In genomic region chr9:41073471-41074243, GRCh38 we compare ENCODE assay signal across 9 cellular contexts. TPM values are rescaled to one million over a fixed set of nuclear protein-coding genes. Genes with fewer than 3 reads are reported as not detected.
A peak's percentile ranks its signal among the peaks of the same experiment; 100 is the strongest.
DNase-seq lines count a peak whose midpoint lies in the region; ATAC-seq, FAIRE-seq and TF ChIP-seq lines count a peak whose summit lies in the region.
"Not testable (repeated sequence)": the region's sequence is repeated elsewhere in the genome, so short reads cannot be mapped to it uniquely, and the experiment has no call there.
"Had no signal": no experiment of that assay in that cellular context is flagged by ENCODE, and none has a peak within 500 bp of the region (broad histone marks: within the 10 kb centered on the region; RNA-seq: fewer than 3 reads in every experiment).

No MANE protein-coding gene starts in this region.

- dilution Hi-C loops in keratinocyte (cut with MboI; ENCODE audit: extremely low pct_ligation_motif_present, low sequenced_read_pairs): not testable (repeated sequence)

- not testable (repeated sequence) for H3K36me3 ChIP-seq in BLaER1; GM12878 (ENCODE audit: control insufficient read depth in 2 of 2, insufficient read depth in 2 of 2, low read length in 1 of 2); esophagus muscularis mucosa; keratinocyte (ENCODE audit: control insufficient read depth in 2 of 2, extremely low read depth in 1 of 2, insufficient read depth in 2 of 2, low read length in 2 of 2); osteoblast (ENCODE audit: insufficient read depth, low read length); suprapubic skin

- not testable (repeated sequence) for H3K4me3 ChIP-seq in BLaER1, GM12878
- peak overlapping the region; percentile 61 to 74 (median 66) for H3K4me3 ChIP-seq in esophagus muscularis mucosa
- peak overlapping the region; percentile 49 to 70 (median 57) for H3K4me3 ChIP-seq in keratinocyte (ENCODE audit: control insufficient read depth in 2 of 3, extremely low read depth in 1 of 3, insufficient read depth in 2 of 3, low read depth in 1 of 3, low read length in 3 of 3)
- H3K4me3 ChIP-seq in osteoblast (ENCODE audit: insufficient read depth, low read length): peak overlapping the region; percentile 81
- H3K4me3 ChIP-seq in suprapubic skin: peak overlapping the region; percentile 67

- H3K27me3 Mint-ChIP-seq in HFFc6 (ENCODE audit: insufficient read depth): not testable (repeated sequence)
- H3K27me3 Mint-ChIP-seq in T-helper 2 cell treated with Interferon-gamma antibody and Interleukin-4, amounts not matched to agents 5 μg/mL and 100 μg/mL, for 36 hours (ENCODE audit: low read depth): peaks cover 41% of the 10 kb centered on the region

- not testable (repeated sequence) for TF ChIP-seq RAD21 in GM12878 (IDR thresholded peaks at IDR 0.05; ENCODE audit: insufficient read depth, low read depth, low read length)

- RAD21 ChIA-PET in GM12878 (lab: Charles Lee; ENCODE audit: unreplicated experiment): not testable (repeated sequence)

- H3K9me3 Mint-ChIP-seq in HFFc6; T-helper 2 cell treated with Interferon-gamma antibody and Interleukin-4, amounts not matched to agents 5 μg/mL and 100 μg/mL, for 36 hours: not testable (repeated sequence)

- H3K9me1 ChIP-seq in keratinocyte (ENCODE audit: control insufficient read depth, extremely low read depth, insufficient read depth, low read length): not testable (repeated sequence)

- not testable (repeated sequence) for TF ChIP-seq CTCF in HFFc6 (IDR thresholded peaks at IDR 0.05); GM12878 (IDR thresholded peaks at IDR 0.05 in 2 of 3, conservative IDR thresholded peaks at IDR 0.05 in 1 of 3; ENCODE audit: control insufficient read depth in 2 of 3, extremely low read depth in 1 of 3, insufficient read depth in 1 of 3, low read depth in 3 of 3, low read length in 3 of 3); esophagus muscularis mucosa (IDR thresholded peaks at IDR 0.05); keratinocyte (optimal IDR thresholded peaks at IDR 0.05 in 1 of 3, IDR thresholded peaks at IDR 0.05 in 1 of 3, conservative IDR thresholded peaks at IDR 0.05 in 1 of 3; ENCODE audit: extremely low read depth in 1 of 3, insufficient read depth in 2 of 3, low read length in 3 of 3); osteoblast (IDR thresholded peaks at IDR 0.05; ENCODE audit: extremely low read depth, low read depth, low read length); suprapubic skin (IDR thresholded peaks at IDR 0.05)

- peaks cover 31% of the 10 kb centered on the region for H3K27me3 ChIP-seq in BLaER1
- not testable (repeated sequence) for H3K27me3 ChIP-seq in GM12878 (replicated peaks in 1 of 2; ENCODE audit: control insufficient read depth in 2 of 2, insufficient read depth in 2 of 2, low read length in 1 of 2); keratinocyte (ENCODE audit: control insufficient read depth, extremely low read depth, insufficient read depth, low read length); osteoblast (ENCODE audit: insufficient read depth, low read length)
- H3K27me3 ChIP-seq in esophagus muscularis mucosa: peaks cover 0 to 29% (median 0%) of the 10 kb centered on the region in 4 donors
- peaks cover 15% of the 10 kb centered on the region for H3K27me3 ChIP-seq in suprapubic skin

- H3K4me1 Mint-ChIP-seq in HFFc6 (ENCODE audit: low read depth): peaks cover 37% of the 10 kb centered on the region
- not testable (repeated sequence) for H3K4me1 Mint-ChIP-seq in T-helper 2 cell treated with Interferon-gamma antibody and Interleukin-4, amounts not matched to agents 5 μg/mL and 100 μg/mL, for 36 hours (ENCODE audit: low read depth)

- H3K4me2 ChIP-seq in BLaER1 (peak overlapping the region; percentile 75; the same call in 1 of the 2 replicates), GM12878 (ENCODE audit: control insufficient read depth, insufficient read depth) (peak overlapping the region; percentile 60; the same call in 1 of the 2 replicates), keratinocyte (ENCODE audit: control insufficient read depth, extremely low read depth, insufficient read depth, low read depth, low read length) (peak overlapping the region; percentile 62), osteoblast (ENCODE audit: insufficient read depth, low read length) (peak overlapping the region; percentile 81)

- H3K4me1 ChIP-seq in BLaER1; GM12878 (ENCODE audit: control insufficient read depth, insufficient read depth, low read length); keratinocyte (ENCODE audit: control insufficient read depth, extremely low read depth, insufficient read depth, low read length); osteoblast (ENCODE audit: insufficient read depth, low read length): not testable (repeated sequence)
- H3K4me1 ChIP-seq in esophagus muscularis mucosa: peaks cover 3 to 21% (median 13%) of the 10 kb centered on the region in 4 donors
- peaks cover 16% of the 10 kb centered on the region for H3K4me1 ChIP-seq in suprapubic skin

- intact Hi-C loops in GM12878 (cut with micrococcal nuclease; ENCODE audit: unreplicated experiment); esophagus muscularis mucosa (cut with DNase I): not testable (repeated sequence)

- H3K27ac Mint-ChIP-seq in HFFc6: peak overlapping the region; percentile 74
- not testable (repeated sequence) for H3K27ac Mint-ChIP-seq in T-helper 2 cell treated with Interferon-gamma antibody and Interleukin-4, amounts not matched to agents 5 μg/mL and 100 μg/mL, for 36 hours

- not testable (repeated sequence) for H3K27ac ChIP-seq in BLaER1; GM12878 (ENCODE audit: control insufficient read depth, insufficient read depth); osteoblast (ENCODE audit: low read depth, low read length); suprapubic skin
- H3K27ac ChIP-seq in esophagus muscularis mucosa (replicated peaks in 1 of 4) (peak overlapping the region; percentile 53 to 68 (median 63)), keratinocyte (ENCODE audit: control insufficient read depth, insufficient read depth, low read length) (peak overlapping the region; percentile 72)

- not testable (repeated sequence) for BruUV-seq in GM12878 (replicated peaks; lab: Mats Ljungman, UMichigan)

- not testable (repeated sequence) for TF ChIP-seq POLR2A in GM12878 (IDR thresholded peaks at IDR 0.05; ENCODE audit: low read depth, low read length); esophagus muscularis mucosa (IDR thresholded peaks at IDR 0.05; ENCODE audit: low read depth); suprapubic skin (IDR thresholded peaks at IDR 0.05)

- not testable (repeated sequence) for H3K79me2 ChIP-seq in GM12878 (ENCODE audit: control insufficient read depth, insufficient read depth, low read length); keratinocyte (ENCODE audit: control insufficient read depth, insufficient read depth, low read length); osteoblast (ENCODE audit: insufficient read depth, low read length)

- not testable (repeated sequence) for H2AFZ ChIP-seq in GM12878 (ENCODE audit: control insufficient read depth, low read depth, low read length); osteoblast (ENCODE audit: low read length)
- H2AFZ ChIP-seq in keratinocyte (ENCODE audit: control insufficient read depth, low read length): peak overlapping the region; percentile 52

- FAIRE-seq in GM12878 (lab: Jason Lieb, UNC); keratinocyte (lab: Jason Lieb, UNC): not testable (repeated sequence)

- POLR2A ChIA-PET in GM12878 (lab: Charles Lee): not testable (repeated sequence)

- H3K9ac ChIP-seq in BLaER1; GM12878 (ENCODE audit: control insufficient read depth, insufficient read depth, low read length): not testable (repeated sequence)
- peak overlapping the region; percentile 76 for H3K9ac ChIP-seq in keratinocyte (ENCODE audit: control insufficient read depth, extremely low read depth, insufficient read depth, low read length)

- peak; percentile 1 for ATAC-seq in GM12878

- CTCF ChIA-PET in GM12878 (lab: Yijun Ruan, JAX): not testable (repeated sequence)

- whole genome bisulfite sequencing in GM12878 (ENCODE audit: insufficient coverage, insufficient replicate concordance, low lambda C conversion rate, missing lambda C conversion rate): 47% methylated on average over 39 of the region's 39 CpGs
- 23% methylated on average over 39 of the region's 39 CpGs for WGBS in esophagus muscularis mucosa
- WGBS in suprapubic skin: 33% methylated on average over 32 of the region's 39 CpGs

- TF ChIP-seq EP300 in GM12878 (IDR thresholded peaks at IDR 0.05; ENCODE audit: borderline replicate concordance in 1 of 2, control insufficient read depth in 1 of 2, low read depth in 2 of 2, low read length in 2 of 2); esophagus muscularis mucosa (IDR thresholded peaks at IDR 0.05); suprapubic skin (IDR thresholded peaks at IDR 0.05): not testable (repeated sequence)

- not testable (repeated sequence) for H4K20me1 ChIP-seq in BLaER1; GM12878 (ENCODE audit: control insufficient read depth, insufficient read depth); keratinocyte (ENCODE audit: control insufficient read depth, extremely low read depth, insufficient read depth, low read length); osteoblast (ENCODE audit: insufficient read depth, low read length)

- peak; percentile 11 for DNase-seq in HFFc6
- DNase-seq in T-helper 2 cell treated with Interferon-gamma antibody and Interleukin-4, amounts not matched to agents 5 μg/mL and 100 μg/mL, for 36 hours (ENCODE audit: low spot score); GM12878 (ENCODE audit: low read depth, low spot score); esophagus muscularis mucosa (ENCODE audit: extremely low spot score); keratinocyte (ENCODE audit: low read depth, low spot score); osteoblast (ENCODE audit: insufficient read length, low spot score, missing footprints); suprapubic skin (ENCODE audit: low spot score in 2 of 2): not testable (repeated sequence)

- peaks cover 10% of the 10 kb centered on the region for H3K9me3 ChIP-seq in BLaER1
- not testable (repeated sequence) for H3K9me3 ChIP-seq in GM12878 (replicated peaks; ENCODE audit: control insufficient read depth, insufficient read depth, low read length); esophagus muscularis mucosa; keratinocyte (ENCODE audit: control insufficient read depth, low read depth, low read length); osteoblast (ENCODE audit: low read depth, low read length); suprapubic skin

- in situ Hi-C loops in GM12878 (cut with MboI): not testable (repeated sequence)

- SMC1A ChIA-PET in GM12878 (lab: Charles Lee; ENCODE audit: uncharacterized antibody, unreplicated experiment): not testable (repeated sequence)

- H3K36me3 Mint-ChIP-seq in HFFc6 (ENCODE audit: low read depth); T-helper 2 cell treated with Interferon-gamma antibody and Interleukin-4, amounts not matched to agents 5 μg/mL and 100 μg/mL, for 36 hours (ENCODE audit: low read depth): not testable (repeated sequence)

- peak overlapping the region; percentile 88 for H3K4me3 Mint-ChIP-seq in HFFc6
- H3K4me3 Mint-ChIP-seq in T-helper 2 cell treated with Interferon-gamma antibody and Interleukin-4, amounts not matched to agents 5 μg/mL and 100 μg/mL, for 36 hours: peak overlapping the region; percentile 50

RNA-seq across cellular contexts. Expression of gene FOXD4L6, which starts 54.8 kb away (rescaled TPM):
- total RNA-seq in HFFc6 (2021; fragmentation: NEBNext Ultra II Directional; extraction: Animal tissue kit (Norgen Biotek cat#: 25700)): not detected
- 0.44 TPM in 1 of 2 replicates, not detected in the other for total RNA-seq in GM12878 (2013; cell fraction: nucleolus; rRNA removed)
- not detected in 2 replicates for total RNA-seq in GM12878 (2014; rRNA removed)
- total RNA-seq in GM12878 (2014; rRNA removed; fragmentation: Illumina TruSeq; extraction: Trizol): not detected in 2 replicates
- total RNA-seq in GM12878 (2021): not detected in 2 replicates
- not detected for polyA plus RNA-seq in GM12878 (2011; ENCODE audit: low read depth)
- 0.06 TPM in 1 of 2 replicates, not detected in the other for polyA plus RNA-seq in GM12878 (2011; rRNA removed)
- polyA plus RNA-seq in GM12878 (2011; cell fraction: cytosol; rRNA removed): 0.07 TPM in 1 of 2 replicates, not detected in the other
- 0.33 and 0.63 TPM in 2 replicates for polyA plus RNA-seq in GM12878 (2011; cell fraction: nucleus; rRNA removed)
- polyA plus RNA-seq in GM12878 (2012): not detected in 2 replicates
- not detected in 2 replicates for polyA plus RNA-seq in GM12878 (2014; fragmentation: Illumina TruSeq; extraction: Trizol)
- not detected for polyA plus RNA-seq in GM12878 (2014; fragmentation: Nextera tagmentation; extraction: Ambion mirVana)
- polyA plus RNA-seq in GM12878 (2014; rRNA removed): 0.04 TPM in 1 of 2 replicates, not detected in the other
- polyA plus RNA-seq in GM12878 (2016; fragmentation: Nextera tagmentation; extraction: Ambion mirVana): not detected
- polyA minus RNA-seq in GM12878 (2011; rRNA and poly(A)+ RNA removed): 0.26 TPM in 1 of 2 replicates, not detected in the other
- polyA minus RNA-seq in GM12878 (2011; cell fraction: cytosol; rRNA and poly(A)+ RNA removed): not detected in 2 replicates
- polyA minus RNA-seq in GM12878 (2011; cell fraction: nucleus; rRNA and poly(A)+ RNA removed): 1.1 and 2.1 TPM in 2 replicates
- total RNA-seq in esophagus muscularis mucosa: under 1 TPM in 1 of 4 donors, not detected in 3; 0.33 TPM
- polyA plus RNA-seq in keratinocyte: 0.03 to 0.19 TPM in 2 of 3 replicates, not detected in the other
- not detected for polyA plus RNA-seq in keratinocyte (2011; ENCODE audit: low read depth)
- not detected in 2 replicates for polyA plus RNA-seq in keratinocyte (2011; cell fraction: cytosol; rRNA removed)
- polyA plus RNA-seq in keratinocyte (2011; cell fraction: nucleus; rRNA removed): 0.24 and 0.34 TPM in 2 replicates
- not detected in 2 replicates for polyA plus RNA-seq in keratinocyte (2012; ENCODE audit: low replicate concordance)
- polyA minus RNA-seq in keratinocyte: 0.33 to 0.40 TPM in 2 of 3 replicates, not detected in the other
- not detected for polyA minus RNA-seq in keratinocyte (2011; cell fraction: cytosol; rRNA and poly(A)+ RNA removed)
- 0.39 and 0.63 TPM in 2 replicates for polyA minus RNA-seq in keratinocyte (2011; cell fraction: nucleus; rRNA and poly(A)+ RNA removed)
- under 0.01 TPM in 1 of 2 replicates, not detected in the other for total RNA-seq in osteoblast
- total RNA-seq in suprapubic skin: under 1 TPM in 1 of 4 donors, not detected in 3; 0.72 TPM
- total RNA-seq: lower leg skin had no signal
